ENCODE assay signal across 8 cellular contexts in genomic region chr1:153979091-153979490, GRCh38. TPM values are rescaled to one million over a fixed set of nuclear protein-coding genes. Genes with fewer than 3 reads are reported as not detected.
DNase-seq lines count a peak whose midpoint lies in the region; ATAC-seq and TF ChIP-seq lines count a peak whose summit lies in the region.
"Not testable (repeated sequence)": the region's sequence is repeated elsewhere in the genome, so short reads cannot be mapped to it uniquely, and the experiment has no call there.

No MANE protein-coding gene starts in this region.

- not testable (repeated sequence) for H3K9me3 Mint-ChIP-seq in activated CD4-positive, alpha-beta memory T cell treated with anti-CD3 and anti-CD28 coated beads, Interleukin-2, amount 10 ng/mL, durations not matched to agents 7 days and 5 days; activated naive CD4-positive, alpha-beta T cell treated with anti-CD3 and anti-CD28 coated beads, Interleukin-2, amount 50 U/mL, for 72 hours; effector memory CD8-positive, alpha-beta T cell; nephron; stimulated activated memory B cell treated with anti-CD40 and anti-IgM and Interleukin-4, amounts not matched to agents 10 μg/mL and 1 μg/mL and 100 μg/mL, for 72 hours

- H3K27ac ChIP-seq in BLaER1 treated with 17β-estradiol and CSF1 and Interleukin-3, amounts not matched to agents 10 nM and 100 nM; HEK293 (ENCODE audit: extremely low read depth, low read depth, low read length); SU-DHL-6 (ENCODE audit: low read depth, low read length): not testable (repeated sequence)

- TF ChIP-seq CTCF in HEK293 (tag by site-specific recombination; IDR thresholded peaks at IDR 0.05); SU-DHL-6 (IDR thresholded peaks at IDR 0.05; ENCODE audit: insufficient read depth, low read length, poor library complexity, severe bottlenecking); nephron (IDR thresholded peaks at IDR 0.05; ENCODE audit: unreplicated experiment in 3 of 3): not testable (repeated sequence)

- H3F3A ChIP-seq in SU-DHL-6 (ENCODE audit: insufficient read depth), result not testable (repeated sequence)

- H3K36me3 Mint-ChIP-seq in activated CD4-positive, alpha-beta memory T cell treated with anti-CD3 and anti-CD28 coated beads, Interleukin-2, amount 10 ng/mL, durations not matched to agents 7 days and 5 days (ENCODE audit: low read depth), result peaks cover 27% of the 10 kb centered on the region
- H3K36me3 Mint-ChIP-seq in activated naive CD4-positive, alpha-beta T cell treated with anti-CD3 and anti-CD28 coated beads, Interleukin-2, amount 50 U/mL, for 72 hours, result peaks cover 19 to 30% of the 10 kb centered on the region in 2 donors
- H3K36me3 Mint-ChIP-seq in effector memory CD8-positive, alpha-beta T cell (ENCODE audit: insufficient read depth), result peaks cover 30% of the 10 kb centered on the region
- peaks cover 56% of the 10 kb centered on the region for H3K36me3 Mint-ChIP-seq in nephron (ENCODE audit: low read depth)
- H3K36me3 Mint-ChIP-seq in stimulated activated memory B cell treated with anti-CD40 and anti-IgM and Interleukin-4, amounts not matched to agents 10 μg/mL and 1 μg/mL and 100 μg/mL, for 72 hours, result peaks cover 31% of the 10 kb centered on the region

- H3K4me1 ChIP-seq in BLaER1 treated with 17β-estradiol and CSF1 and Interleukin-3, amounts not matched to agents 10 nM and 100 nM, result peaks cover 30 to 69% (median 64%) of the 10 kb centered on the region in 10 experiments
- H3K4me1 ChIP-seq in HEK293 (ENCODE audit: control insufficient read depth, insufficient read depth, low read length), result not testable (repeated sequence)

- H3K9ac ChIP-seq in BLaER1 treated with 17β-estradiol and CSF1 and Interleukin-3, amounts not matched to agents 10 nM and 100 nM, result peak overlapping the region in 4 of 11 experiments; percentile 89 to 92 (median 90); a peak in 3 of 22 replicates
- H3K9ac ChIP-seq in SU-DHL-6 (ENCODE audit: low read length), result peak overlapping the region; percentile 93; the same call in 1 of the 2 replicates

- H3K4me2 ChIP-seq in BLaER1 treated with 17β-estradiol and CSF1 and Interleukin-3, amounts not matched to agents 10 nM and 100 nM, result peak overlapping the region in 10 of 11 experiments; percentile 82 to 99 (median 92); a peak in 16 of 22 replicates
- peak overlapping the region; percentile 92 for H3K4me2 ChIP-seq in SU-DHL-6 (ENCODE audit: low read depth, low read length, poor library complexity, severe bottlenecking)

- H3K27ac Mint-ChIP-seq in activated CD4-positive, alpha-beta memory T cell treated with anti-CD3 and anti-CD28 coated beads, Interleukin-2, amount 10 ng/mL, durations not matched to agents 7 days and 5 days, result peak overlapping the region; percentile 1
- peak overlapping the region; percentile 36 to 95 for H3K27ac Mint-ChIP-seq in activated naive CD4-positive, alpha-beta T cell treated with anti-CD3 and anti-CD28 coated beads, Interleukin-2, amount 50 U/mL, for 72 hours
- H3K27ac Mint-ChIP-seq in effector memory CD8-positive, alpha-beta T cell, result peak overlapping the region; percentile 17 to 89
- peak overlapping the region; percentile 45 to 99 (median 97) for H3K27ac Mint-ChIP-seq in nephron
- peak overlapping the region; percentile 94 for H3K27ac Mint-ChIP-seq in stimulated activated memory B cell treated with anti-CD40 and anti-IgM and Interleukin-4, amounts not matched to agents 10 μg/mL and 1 μg/mL and 100 μg/mL, for 72 hours

- H3K36me3 ChIP-seq in BLaER1 treated with 17β-estradiol and CSF1 and Interleukin-3, amounts not matched to agents 10 nM and 100 nM, result peaks cover 19 to 72% (median 59%) of the 10 kb centered on the region in 11 experiments
- peaks cover 17 to 53% of the 10 kb centered on the region in 2 experiments for H3K36me3 ChIP-seq in HEK293 (ENCODE audit: control insufficient read depth in 2 of 2, insufficient read depth in 1 of 2, low read length in 2 of 2)
- not testable (repeated sequence) for H3K36me3 ChIP-seq in SU-DHL-6 (ENCODE audit: low read length)

- not testable (repeated sequence) for H3K9me2 ChIP-seq in SU-DHL-6 (replicated peaks; ENCODE audit: insufficient read depth, low read length)

- POLR2A ChIA-PET in HEK293 (lab: Yijun Ruan, JAX), result interaction anchor here (1.0 to 5.3 kb wide), 5 partner anchors 9 to 56 kb away, joined by 3 to 137 read pairs (median 58); partner anchors contain the start of genes CREB3L4, CRTC2, GATAD2B and RAB13
- POLR2A ChIA-PET in activated CD4-positive, alpha-beta memory T cell treated with anti-CD3 and anti-CD28 coated beads, Interleukin-2, amount 10 ng/mL, durations not matched to agents 7 days and 5 days (lab: Charles Lee), result interaction anchor here (2.8 to 7.4 kb wide), 7 partner anchors 7 to 58 kb away, joined by 31 to 118 read pairs (median 53); partner anchors contain the start of genes CREB3L4, CRTC2, DENND4B and GATAD2B

- not testable (repeated sequence) for H3K27me3 Mint-ChIP-seq in activated CD4-positive, alpha-beta memory T cell treated with anti-CD3 and anti-CD28 coated beads, Interleukin-2, amount 10 ng/mL, durations not matched to agents 7 days and 5 days; effector memory CD8-positive, alpha-beta T cell; nephron (ENCODE audit: low read depth); stimulated activated memory B cell treated with anti-CD40 and anti-IgM and Interleukin-4, amounts not matched to agents 10 μg/mL and 1 μg/mL and 100 μg/mL, for 72 hours

- H4K20me1 ChIP-seq in BLaER1 treated with 17β-estradiol and CSF1 and Interleukin-3, amounts not matched to agents 10 nM and 100 nM, result peaks cover 0 to 16% (median 0%) of the 10 kb centered on the region in 11 experiments; a peak in 5 of 22 replicates
- not testable (repeated sequence) for H4K20me1 ChIP-seq in SU-DHL-6 (ENCODE audit: low read depth, low read length)

- H2AFZ ChIP-seq in SU-DHL-6 (ENCODE audit: low read depth, low read length, severe bottlenecking), result not testable (repeated sequence)

- H3K79me2 ChIP-seq in SU-DHL-6 (ENCODE audit: insufficient read depth, low read length), result peaks cover 21% of the 10 kb centered on the region

- ATAC-seq in activated naive CD4-positive, alpha-beta T cell treated with anti-CD3 and anti-CD28 coated beads, Interleukin-2, amount 50 U/mL, for 72 hours; effector memory CD8-positive, alpha-beta T cell (replicated peaks); stimulated activated memory B cell treated with anti-CD40 and anti-IgM and Interleukin-4, amounts not matched to agents 10 μg/mL and 1 μg/mL and 100 μg/mL, for 72 hours: not testable (repeated sequence)

- DNase-seq in activated CD4-positive, alpha-beta memory T cell treated with anti-CD3 and anti-CD28 coated beads, Interleukin-2, amount 10 ng/mL, durations not matched to agents 7 days and 5 days; activated naive CD4-positive, alpha-beta T cell treated with anti-CD3 and anti-CD28 coated beads, Interleukin-2, amount 50 U/mL, for 72 hours (ENCODE audit: low spot score in 2 of 2); effector memory CD8-positive, alpha-beta T cell: not testable (repeated sequence)

- peak overlapping the region; percentile 97 for H3K4me3 Mint-ChIP-seq in activated CD4-positive, alpha-beta memory T cell treated with anti-CD3 and anti-CD28 coated beads, Interleukin-2, amount 10 ng/mL, durations not matched to agents 7 days and 5 days
- peak overlapping the region; percentile 93 to 95 for H3K4me3 Mint-ChIP-seq in effector memory CD8-positive, alpha-beta T cell
- H3K4me3 Mint-ChIP-seq in nephron, result peak overlapping the region; percentile 90 to 100 (median 99)
- peak overlapping the region; percentile 56 for H3K4me3 Mint-ChIP-seq in stimulated activated memory B cell treated with anti-CD40 and anti-IgM and Interleukin-4, amounts not matched to agents 10 μg/mL and 1 μg/mL and 100 μg/mL, for 72 hours

- H3K4me1 Mint-ChIP-seq in activated CD4-positive, alpha-beta memory T cell treated with anti-CD3 and anti-CD28 coated beads, Interleukin-2, amount 10 ng/mL, durations not matched to agents 7 days and 5 days, result peaks cover 37% of the 10 kb centered on the region
- peaks cover 23 to 30% of the 10 kb centered on the region in 2 donors for H3K4me1 Mint-ChIP-seq in effector memory CD8-positive, alpha-beta T cell (ENCODE audit: low read depth in 2 of 2)
- peaks cover 31% of the 10 kb centered on the region for H3K4me1 Mint-ChIP-seq in nephron
- peaks cover 39% of the 10 kb centered on the region for H3K4me1 Mint-ChIP-seq in stimulated activated memory B cell treated with anti-CD40 and anti-IgM and Interleukin-4, amounts not matched to agents 10 μg/mL and 1 μg/mL and 100 μg/mL, for 72 hours

- not testable (repeated sequence) for H3K9me3 ChIP-seq in BLaER1 treated with 17β-estradiol and CSF1 and Interleukin-3, amounts not matched to agents 10 nM and 100 nM (replicated peaks in 1 of 11); HEK293 (ENCODE audit: control insufficient read depth, insufficient read depth, low read depth, low read length); SU-DHL-6 (ENCODE audit: insufficient read depth, low read length)

- not testable (repeated sequence) for H3K27me3 ChIP-seq in BLaER1 treated with 17β-estradiol and CSF1 and Interleukin-3, amounts not matched to agents 10 nM and 100 nM; SU-DHL-6 (ENCODE audit: low read length)

- CTCF ChIA-PET in HEK293 (lab: Yijun Ruan, JAX), result interaction anchor here (0.6 to 3.8 kb wide), 8 partner anchors 7 to 344 kb away, joined by 3 to 29 read pairs (median 4); partner anchors contain the start of genes CREB3L4, DENND4B and RAB13
- CTCF ChIA-PET in activated CD4-positive, alpha-beta memory T cell treated with anti-CD3 and anti-CD28 coated beads, Interleukin-2, amount 10 ng/mL, durations not matched to agents 7 days and 5 days (lab: Charles Lee), result interaction anchor here (2.4 to 5.0 kb wide), 4 partner anchors 8 to 33 kb away, joined by 11 to 48 read pairs (median 30); partner anchors contain the start of genes CREB3L4, DENND4B, RAB13 and SLC39A1

- not testable (repeated sequence) for H3K4me3 ChIP-seq in BLaER1 treated with 17β-estradiol and CSF1 and Interleukin-3, amounts not matched to agents 10 nM and 100 nM; HEK293 (ENCODE audit: low read depth, low read length); SU-DHL-6 (ENCODE audit: insufficient read depth, low read length, poor library complexity, severe bottlenecking)

RNA-seq across cellular contexts. Expression of gene JTB, which starts 1.6 kb away (rescaled TPM):
- 100 to 1,000 TPM; 120 to 127 TPM for total RNA-seq in activated CD4-positive, alpha-beta memory T cell treated with anti-CD3 and anti-CD28 coated beads, Interleukin-2, amount 10 ng/mL, durations not matched to agents 7 days and 5 days
- 100 to 1,000 TPM in 1 of 2 donors, 10 to 100 TPM in 1; 51.0 to 130 TPM for total RNA-seq in activated naive CD4-positive, alpha-beta T cell treated with anti-CD3 and anti-CD28 coated beads, Interleukin-2, amount 50 U/mL, for 72 hours

RNA-seq across cellular contexts. Expression of gene RAB13, which starts 7.0 kb away (rescaled TPM):
- under 1 TPM; 0.40 to 0.43 TPM for total RNA-seq in activated CD4-positive, alpha-beta memory T cell treated with anti-CD3 and anti-CD28 coated beads, Interleukin-2, amount 10 ng/mL, durations not matched to agents 7 days and 5 days
- total RNA-seq in activated naive CD4-positive, alpha-beta T cell treated with anti-CD3 and anti-CD28 coated beads, Interleukin-2, amount 50 U/mL, for 72 hours, result 10 to 100 TPM; 13.4 to 22.1 TPM

RNA-seq across cellular contexts. Expression of gene CREB3L4, which starts 11.4 kb away (rescaled TPM):
- 1 to 10 TPM; 7.0 to 8.4 TPM for total RNA-seq in activated CD4-positive, alpha-beta memory T cell treated with anti-CD3 and anti-CD28 coated beads, Interleukin-2, amount 10 ng/mL, durations not matched to agents 7 days and 5 days
- total RNA-seq in activated naive CD4-positive, alpha-beta T cell treated with anti-CD3 and anti-CD28 coated beads, Interleukin-2, amount 50 U/mL, for 72 hours, result 10 to 100 TPM in 1 of 2 donors, 1 to 10 TPM in 1; 8.9 to 12.0 TPM

RNA-seq across cellular contexts. Expression of gene RPS27, which starts 11.5 kb away (rescaled TPM):
- total RNA-seq in activated CD4-positive, alpha-beta memory T cell treated with anti-CD3 and anti-CD28 coated beads, Interleukin-2, amount 10 ng/mL, durations not matched to agents 7 days and 5 days, result 1,000 to 10,000 TPM; 2,022 to 2,087 TPM
- total RNA-seq in activated naive CD4-positive, alpha-beta T cell treated with anti-CD3 and anti-CD28 coated beads, Interleukin-2, amount 50 U/mL, for 72 hours, result 1,000 to 10,000 TPM; 1,375 to 1,502 TPM

RNA-seq across cellular contexts. Expression of gene SLC39A1, which starts 15.8 kb away (rescaled TPM):
- 10 to 100 TPM; 42.5 to 42.6 TPM for total RNA-seq in activated CD4-positive, alpha-beta memory T cell treated with anti-CD3 and anti-CD28 coated beads, Interleukin-2, amount 10 ng/mL, durations not matched to agents 7 days and 5 days
- total RNA-seq in activated naive CD4-positive, alpha-beta T cell treated with anti-CD3 and anti-CD28 coated beads, Interleukin-2, amount 50 U/mL, for 72 hours, result 10 to 100 TPM; 54.9 to 96.6 TPM

Comparison
In these comparisons a context has a peak if more than half of its experiments do, and no peak if none do; other contexts are left out.
1. H3K27ac Mint-ChIP-seq: peak in every context shown above with its lines; median percentile 97 in nephron; 94 in stimulated activated memory B cell treated with anti-CD40 and anti-IgM and Interleukin-4, amounts not matched to agents 10 μg/mL and 1 μg/mL and 100 μg/mL, for 72 hours; 66 in activated naive CD4-positive, alpha-beta T cell treated with anti-CD3 and anti-CD28 coated beads, Interleukin-2, amount 50 U/mL, for 72 hours; 53 in effector memory CD8-positive, alpha-beta T cell; 1 in activated CD4-positive, alpha-beta memory T cell treated with anti-CD3 and anti-CD28 coated beads, Interleukin-2, amount 10 ng/mL, durations not matched to agents 7 days and 5 days.
2. RNA of gene RAB13, which starts 7.0 kb away (total RNA-seq): 13.4 to 22.1 TPM in activated naive CD4-positive, alpha-beta T cell treated with anti-CD3 and anti-CD28 coated beads, Interleukin-2, amount 50 U/mL, for 72 hours; 0.40 to 0.43 TPM in activated CD4-positive, alpha-beta memory T cell treated with anti-CD3 and anti-CD28 coated beads, Interleukin-2, amount 10 ng/mL, durations not matched to agents 7 days and 5 days; every median in the first group is over 10 times any median in the second.
3. Peak in every context shown above with its lines, with median percentiles within 50 percentile points of each other: H3K4me3 Mint-ChIP-seq.